16 cellular contexts compared by ENCODE assay signal in the genomic region with DNA sequence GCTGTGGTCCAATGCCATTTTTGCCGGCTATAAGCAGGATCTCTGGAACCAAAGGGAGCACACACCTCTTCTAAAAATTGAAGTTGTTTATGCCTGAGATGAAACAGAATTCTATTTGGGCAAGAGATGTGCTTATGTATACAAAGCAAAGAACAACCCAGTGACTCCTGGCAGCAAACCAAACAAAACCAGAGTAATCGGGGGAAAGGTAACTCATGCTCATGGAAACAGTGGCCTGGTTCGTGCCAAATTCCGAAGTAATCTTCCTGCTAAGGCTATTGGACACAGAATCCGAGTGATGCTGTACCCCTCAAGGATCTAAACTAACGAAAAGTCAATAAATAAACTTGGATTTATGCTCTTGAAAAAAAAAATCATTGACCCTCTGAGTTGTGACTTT.
DNase-seq lines count a peak whose midpoint lies in the region; TF ChIP-seq lines count a peak whose summit lies in the region.
"Had no signal": no experiment of that assay in that cellular context is flagged by ENCODE, and none has a peak within 500 bp of the region (broad histone marks: within the 10 kb centered on the region; RNA-seq: fewer than 3 reads in every experiment).

No MANE protein-coding gene starts in this region.

- H3K4me2 ChIP-seq in trophoblast cell (ENCODE audit: low read length) = no peak overlapping the region

- no peak overlapping the region for H4K12ac ChIP-seq in trophoblast cell (ENCODE audit: low read depth, low read length)

- no peak overlapping the region for H2AFZ ChIP-seq in trophoblast cell (ENCODE audit: insufficient read depth, low read length, poor library complexity)
- H2AFZ ChIP-seq: GM23248 had no signal

- TF ChIP-seq EP300 in transverse colon (IDR thresholded peaks at IDR 0.05; ENCODE audit: low read depth) = no peak

- H2BK5ac ChIP-seq in trophoblast cell (ENCODE audit: low read depth, low read length, poor library complexity) = no peak overlapping the region

- no peak overlapping the region for H3K4ac ChIP-seq in trophoblast cell (ENCODE audit: low read depth, low read length)

- H3K4me1 ChIP-seq in trophoblast cell (ENCODE audit: control insufficient read depth in 1 of 2, insufficient read depth in 2 of 2, low read length in 2 of 2) = peaks cover 5 to 8% of the 10 kb centered on the region in 2 experiments
- H3K4me1 ChIP-seq in transverse colon = no peaks in the 10 kb centered on the region

- H2BK12ac ChIP-seq in trophoblast cell (ENCODE audit: low read length) = no peak overlapping the region

- no peaks in the 10 kb centered on the region for H3K27me3 ChIP-seq in trophoblast cell (ENCODE audit: insufficient read depth, low read length)
- no peaks in the 10 kb centered on the region for H3K27me3 ChIP-seq in transverse colon
- H3K27me3 ChIP-seq: BLaER1 treated with 17β-estradiol and CSF1 and Interleukin-3, amounts not matched to agents 10 nM and 100 nM had no signal

- in situ Hi-C loops in transverse colon (cut with MboI; ENCODE audit: low pct_ligation_motif_present in 1 of 4, low pct_unique_long_range_greater_than_20kb in 1 of 4, low sequenced_read_pairs in 3 of 4) = loop anchor here in 1 of 4 donors (25.0 kb wide), 1 partner anchor 302 kb away; no protein-coding TSS in a partner anchor

- no peaks in the 10 kb centered on the region for H3K36me3 ChIP-seq in trophoblast cell (ENCODE audit: control insufficient read depth in 1 of 2, insufficient read depth in 2 of 2, low read length in 2 of 2)
- no peaks in the 10 kb centered on the region for H3K36me3 ChIP-seq in transverse colon
- H3K36me3 ChIP-seq: BLaER1 treated with 17β-estradiol and CSF1 and Interleukin-3, amounts not matched to agents 10 nM and 100 nM had no signal

- H3K79me1 ChIP-seq in trophoblast cell (ENCODE audit: low read length) = no peaks in the 10 kb centered on the region

- H3K23ac ChIP-seq in trophoblast cell (ENCODE audit: low read length) = no peak overlapping the region

- H2AK5ac ChIP-seq in trophoblast cell (ENCODE audit: low read length) = no peak overlapping the region

- no peak overlapping the region for H3K14ac ChIP-seq in trophoblast cell (ENCODE audit: low read length)

- peak overlapping the region; percentile 46 for H3K18ac ChIP-seq in trophoblast cell (ENCODE audit: low read length)

- no peak for TF ChIP-seq POLR2A in transverse colon (IDR thresholded peaks at IDR 0.05)

- H3K4me3 ChIP-seq in trophoblast cell (ENCODE audit: low read depth, low read length) (no peak overlapping the region), transverse colon (no peak overlapping the region)
- H3K4me3 ChIP-seq: BLaER1 treated with 17β-estradiol and CSF1 and Interleukin-3, amounts not matched to agents 10 nM and 100 nM; GM23248 had no signal

- H3K9me3 ChIP-seq in trophoblast cell (ENCODE audit: insufficient read depth, low read depth, low read length) (no peaks in the 10 kb centered on the region), transverse colon (no peaks in the 10 kb centered on the region)
- H3K9me3 ChIP-seq: BLaER1 treated with 17β-estradiol and CSF1 and Interleukin-3, amounts not matched to agents 10 nM and 100 nM had no signal

- no peak for TF ChIP-seq CTCF in transverse colon (IDR thresholded peaks at IDR 0.05)

- no CpG with 5 or more reads among the region's 6 CpGs for WGBS in trophoblast cell (ENCODE audit: extremely low coverage, insufficient coverage, insufficient read length)
- WGBS in transverse colon (ENCODE audit: low coverage in 1 of 2), 2 donors = 30 to 47% methylated on average over 5 to 6 of the region's 6 CpGs

- peak overlapping the region; percentile 57 for H2BK120ac ChIP-seq in trophoblast cell (ENCODE audit: insufficient read depth, low read length, poor library complexity)

- peak; percentile 53 for DNase-seq in Daoy (ENCODE audit: low read depth)
- DNase-seq in M059J (ENCODE audit: low read depth) = peak; percentile 27
- peak; percentile 34 for DNase-seq in iris pigment epithelial cell (ENCODE audit: low read depth)
- no peak for DNase-seq in trophoblast cell
- DNase-seq in NCI-H2029 (lab: John Stamatoyannopoulos, UW) = no peak
- no peak for DNase-seq in transverse colon
- DNase-seq in activated T-cell treated with anti-CD3 and anti-CD28 coated beads for 4 hours = no peak
- DNase-seq: Calu3; CD8-positive, alpha-beta T cell; DMS 273 treated with DMSO at 0.1 percent for 48 hours; DMS53; DND-41; GM23248; H7; HFFc6 had no signal

- no peak overlapping the region for H4K91ac ChIP-seq in trophoblast cell (ENCODE audit: low read depth, low read length)

- intact Hi-C loops in transverse colon (cut with DNase I; ENCODE audit: low total_unique reads) = no loop called here

- no peak overlapping the region for H3K9ac ChIP-seq in trophoblast cell (ENCODE audit: low read length)
- H3K9ac ChIP-seq: BLaER1 treated with 17β-estradiol and CSF1 and Interleukin-3, amounts not matched to agents 10 nM and 100 nM; GM23248 had no signal

- H4K8ac ChIP-seq in trophoblast cell (ENCODE audit: low read depth, low read length) = no peak overlapping the region

- no peaks in the 10 kb centered on the region for H3K79me2 ChIP-seq in trophoblast cell (ENCODE audit: control insufficient read depth, insufficient read depth, low read length, poor library complexity)

- H3K27ac ChIP-seq in trophoblast cell (ENCODE audit: low read depth, low read length) = no peak overlapping the region
- no peak overlapping the region for H3K27ac ChIP-seq in transverse colon
- H3K27ac ChIP-seq: BLaER1 treated with 17β-estradiol and CSF1 and Interleukin-3, amounts not matched to agents 10 nM and 100 nM; GM23248 had no signal

Comparison
In these comparisons a context has a peak if more than half of its experiments do, and no peak if none do; other contexts are left out.
1. DNase-seq: peak in Daoy (single experiment), M059J (single experiment) and iris pigment epithelial cell (single experiment); none in trophoblast cell (0 of 2), NCI-H2029 (single experiment), transverse colon (single experiment) and activated T-cell treated with anti-CD3 and anti-CD28 coated beads for 4 hours (single experiment).